15 cellular contexts compared by ENCODE assay signal in the genomic region with DNA sequence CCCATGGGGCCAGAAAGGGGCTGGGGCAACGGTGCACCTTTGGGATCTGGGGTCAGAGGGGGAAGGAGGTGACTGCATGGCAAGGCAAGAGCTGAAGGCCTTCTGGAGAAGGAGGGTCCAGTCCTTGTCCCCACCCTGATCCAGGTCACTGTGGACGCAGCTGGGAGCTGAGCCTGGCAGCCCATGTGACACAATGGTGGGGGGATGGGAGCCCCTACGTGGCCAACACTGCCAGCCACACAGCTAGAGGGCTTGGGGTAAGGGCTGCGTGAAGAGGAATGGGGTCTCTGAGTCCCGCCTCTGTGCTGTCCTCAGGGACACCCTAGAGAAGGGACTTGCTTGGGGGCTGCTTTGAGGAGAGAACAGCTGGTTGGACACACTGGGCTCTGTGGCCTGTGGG. TPM values are rescaled to one million over a fixed set of nuclear protein-coding genes. Genes with fewer than 3 reads are reported as not detected.
DNase-seq lines count a peak whose midpoint lies in the region; ATAC-seq, FAIRE-seq and TF ChIP-seq lines count a peak whose summit lies in the region.
"Not testable (repeated sequence)": the region's sequence is repeated elsewhere in the genome, so short reads cannot be mapped to it uniquely, and the experiment has no call there.
"Had no signal": no experiment of that assay in that cellular context is flagged by ENCODE, and none has a peak within 500 bp of the region (broad histone marks: within the 10 kb centered on the region; RNA-seq: fewer than 3 reads in every experiment).

No MANE protein-coding gene starts in this region.

- ATAC-seq in WTC11 (peak; percentile 43), heart left ventricle (peak in 3 of 4 donors; percentile 5 to 31 (median 25)), right cardiac atrium (peak; percentile 12 to 17), HepG2 (peak; percentile 10; the same call in 1 of the 3 replicates), psoas muscle (peak; percentile 48 to 75 (median 58)), aorta (ENCODE audit: low FRiP score) (peak; percentile 12)
- peak; percentile 2 for ATAC-seq in stimulated activated effector memory CD8-positive, alpha-beta T cell treated with anti-CD3 and anti-CD28 coated beads, Interleukin-12 subunit alpha, Interleukin-12 subunit beta, amount 100 ng/mL, for 72 hours

- not testable (repeated sequence) for H3K9ac ChIP-seq in HepG2 (ENCODE audit: insufficient read depth, low read depth, low read length)

- H3K4me3 Mint-ChIP-seq in WTC11; stimulated activated effector memory CD8-positive, alpha-beta T cell treated with anti-CD3 and anti-CD28 coated beads, Interleukin-12 subunit alpha, Interleukin-12 subunit beta, amount 100 ng/mL, for 72 hours: not testable (repeated sequence)

- TF ChIP-seq RAD21 in HepG2 (CRISPR knock-in tag; IDR thresholded peaks at IDR 0.05), result not testable (repeated sequence)

- no CpG with 5 or more reads among the region's 5 CpGs for WGBS in heart left ventricle, 4 donors
- no CpG with 5 or more reads among the region's 5 CpGs for WGBS in right cardiac atrium
- no CpG with 5 or more reads among the region's 5 CpGs for WGBS in HepG2 (ENCODE audit: low lambda C conversion rate)
- WGBS in psoas muscle, 3 donors, result no CpG with 5 or more reads among the region's 5 CpGs
- WGBS in aorta, 2 donors, result no CpG with 5 or more reads among the region's 5 CpGs

- not testable (repeated sequence) for H3K27me3 Mint-ChIP-seq in WTC11 (ENCODE audit: low read depth)

- H3K4me1 Mint-ChIP-seq in WTC11; stimulated activated effector memory CD8-positive, alpha-beta T cell treated with anti-CD3 and anti-CD28 coated beads, Interleukin-12 subunit alpha, Interleukin-12 subunit beta, amount 100 ng/mL, for 72 hours: not testable (repeated sequence)

- H3K4me2 ChIP-seq in HepG2 (ENCODE audit: low read depth, low read length), result not testable (repeated sequence)

- not testable (repeated sequence) for DNase-seq in WTC11 (ENCODE audit: low spot score); heart left ventricle; right cardiac atrium; HepG2 (ENCODE audit: low spot score); psoas muscle; stimulated activated effector memory CD8-positive, alpha-beta T cell treated with anti-CD3 and anti-CD28 coated beads, Interleukin-12 subunit alpha, Interleukin-12 subunit beta, amount 100 ng/mL, for 72 hours (ENCODE audit: low spot score in 2 of 2); aorta

- not testable (repeated sequence) for H2AFZ ChIP-seq in HepG2 (ENCODE audit: low read length)

- not testable (repeated sequence) for H3K36me3 ChIP-seq in heart left ventricle; HepG2 (replicated peaks in 1 of 2; ENCODE audit: control insufficient read depth in 1 of 2, insufficient read depth in 2 of 2, low read length in 2 of 2); psoas muscle (ENCODE audit: insufficient read depth in 1 of 2, low read depth in 1 of 2); aorta (ENCODE audit: control insufficient read depth in 1 of 2, insufficient read depth in 2 of 2, low read length in 1 of 2)

- not testable (repeated sequence) for H3K27ac ChIP-seq in heart left ventricle; right cardiac atrium (ENCODE audit: low read length); HepG2 (ENCODE audit: extremely low read length, insufficient read depth, low read length); psoas muscle; aorta (ENCODE audit: low read depth in 1 of 2, low read length in 2 of 2)

- H3K27me3 ChIP-seq in heart left ventricle; right cardiac atrium (ENCODE audit: control insufficient read depth, insufficient read depth); HepG2 (ENCODE audit: control insufficient read depth in 1 of 2, insufficient read depth in 2 of 2, low read length in 2 of 2); psoas muscle (ENCODE audit: insufficient read depth in 3 of 3, low read length in 2 of 3); aorta (ENCODE audit: control insufficient read depth in 1 of 2, insufficient read depth in 2 of 2, low read length in 1 of 2): not testable (repeated sequence)

- H3K9me3 Mint-ChIP-seq in WTC11; stimulated activated effector memory CD8-positive, alpha-beta T cell treated with anti-CD3 and anti-CD28 coated beads, Interleukin-12 subunit alpha, Interleukin-12 subunit beta, amount 100 ng/mL, for 72 hours: not testable (repeated sequence)

- not testable (repeated sequence) for H3K79me2 ChIP-seq in HepG2 (ENCODE audit: insufficient read depth, low read length)

- not testable (repeated sequence) for BruUV-seq in HepG2 (replicated peaks; lab: Mats Ljungman, UMichigan)

- intact Hi-C loops in heart left ventricle (cut with DNase I); right cardiac atrium (cut with DNase I); HepG2 (cut with micrococcal nuclease; ENCODE audit: unreplicated experiment); psoas muscle (cut with DNase I); aorta (cut with DNase I): not testable (repeated sequence)

- not testable (repeated sequence) for H3K4me1 ChIP-seq in heart left ventricle; right cardiac atrium (ENCODE audit: control insufficient read depth, insufficient read depth, low read length); HepG2 (ENCODE audit: insufficient read depth, low read length); psoas muscle; aorta (ENCODE audit: control insufficient read depth in 1 of 2, insufficient read depth in 2 of 2, low read length in 2 of 2)

- not testable (repeated sequence) for TF ChIP-seq EP300 in HepG2 (IDR thresholded peaks at IDR 0.05; ENCODE audit: low read depth in 2 of 2, low read length in 2 of 2); HepG2 (CRISPR knock-in tag; IDR thresholded peaks at IDR 0.05; ENCODE audit: borderline replicate concordance)

- not testable (repeated sequence) for TF ChIP-seq POLR2A in heart left ventricle (IDR thresholded peaks at IDR 0.05); HepG2 (IDR thresholded peaks at IDR 0.05; ENCODE audit: insufficient read depth in 1 of 2, low read depth in 2 of 2, low read length in 2 of 2)

- TF ChIP-seq CTCF in WTC11 (IDR thresholded peaks at IDR 0.05); heart left ventricle (IDR thresholded peaks at IDR 0.05); HepG2 (CRISPR knock-in tag; IDR thresholded peaks at IDR 0.05); psoas muscle (IDR thresholded peaks at IDR 0.05): not testable (repeated sequence)

- in situ Hi-C loops in HepG2 (cut with HindIII; ENCODE audit: extremely low pct_ligation_motif_present, low pct_unique_long_range_greater_than_20kb), result not testable (repeated sequence)

- CTCF ChIA-PET in WTC11 (lab: Charles Lee); HepG2 (lab: Yijun Ruan, JAX; ENCODE audit: low intra/inter-chr PET ratio, low total read pairs): not testable (repeated sequence)

- H4K20me1 ChIP-seq in HepG2 (ENCODE audit: insufficient read depth, low read length), result not testable (repeated sequence)

- H3K4me3 ChIP-seq in heart left ventricle; right cardiac atrium (ENCODE audit: low read length); HepG2 (replicated peaks in 1 of 3; ENCODE audit: insufficient read depth in 1 of 3, low read depth in 2 of 3, low read length in 3 of 3); psoas muscle; aorta (ENCODE audit: low read length in 2 of 2): not testable (repeated sequence)

- not testable (repeated sequence) for H3K27ac Mint-ChIP-seq in WTC11; stimulated activated effector memory CD8-positive, alpha-beta T cell treated with anti-CD3 and anti-CD28 coated beads, Interleukin-12 subunit alpha, Interleukin-12 subunit beta, amount 100 ng/mL, for 72 hours

- POLR2A ChIA-PET in WTC11 (lab: Charles Lee); HepG2 (lab: Yijun Ruan, JAX): not testable (repeated sequence)

- FAIRE-seq in HepG2 (lab: Jason Lieb, UNC), result not testable (repeated sequence)

- not testable (repeated sequence) for H3K36me3 Mint-ChIP-seq in WTC11; stimulated activated effector memory CD8-positive, alpha-beta T cell treated with anti-CD3 and anti-CD28 coated beads, Interleukin-12 subunit alpha, Interleukin-12 subunit beta, amount 100 ng/mL, for 72 hours

- not testable (repeated sequence) for H3K9me3 ChIP-seq in heart left ventricle; right cardiac atrium (ENCODE audit: control insufficient read depth, low read length); HepG2 (ENCODE audit: low read length); psoas muscle; aorta (ENCODE audit: control insufficient read depth, low read length)

RNA-seq across cellular contexts. Expression of gene POLR2J2, which starts 9.3 kb away (rescaled TPM):
- total RNA-seq in WTC11 (2021), result 4.3 to 5.9 TPM (median 5.5 TPM) in 3 replicates
- 10 to 100 TPM in 1 of 9 donors, 1 to 10 TPM in 6, under 1 TPM in 1, not detected in 1; 0.79 to 12.9 (median 3.3) TPM for total RNA-seq in heart left ventricle
- polyA plus RNA-seq in heart left ventricle, result 1 to 10 TPM in 1 of 2 donors, under 1 TPM in 1; 0.98 to 5.1 TPM
- total RNA-seq in right cardiac atrium, result 1 to 10 TPM; 3.5 to 5.1 (median 4.1) TPM
- 2.8 TPM for polyA plus RNA-seq in right cardiac atrium
- total RNA-seq in HepG2 (2016; rRNA removed; fragmentation: Illumina TruSeq; extraction: Trizol), result 0.22 and 1.6 TPM in 2 replicates
- total RNA-seq in HepG2 (2016; cell fraction: cytosol; rRNA removed; fragmentation: Illumina TruSeq; extraction: Trizol; ENCODE audit: low read depth), result 1.3 and 1.4 TPM in 2 replicates
- total RNA-seq in HepG2 (2016; cell fraction: insoluble cytoplasmic fraction; rRNA removed; fragmentation: Illumina TruSeq; extraction: Trizol), result 0.51 and 1.3 TPM in 2 replicates
- total RNA-seq in HepG2 (2016; cell fraction: membrane; rRNA removed; fragmentation: Illumina TruSeq; extraction: Trizol), result 0.71 and 1.00 TPM in 2 replicates
- 4.8 TPM in 2 replicates for total RNA-seq in HepG2 (2016; cell fraction: nucleus; rRNA removed; fragmentation: Illumina TruSeq; extraction: Trizol)
- polyA plus RNA-seq in HepG2 (2011; rRNA removed), result 2.7 and 2.8 TPM in 2 replicates
- polyA plus RNA-seq in HepG2 (2011; cell fraction: cytosol; rRNA removed), result 0.05 and 0.21 TPM in 2 replicates
- polyA plus RNA-seq in HepG2 (2011; cell fraction: nucleus; rRNA removed), result 6.0 and 6.4 TPM in 2 replicates
- polyA plus RNA-seq in HepG2 (2012), result 0.88 and 1.0 TPM in 2 replicates
- 0.14 TPM in 1 of 2 replicates, not detected in the other for polyA plus RNA-seq in HepG2 (2016; cell fraction: cytosol; fragmentation: Illumina TruSeq; extraction: Trizol; ENCODE audit: low read depth)
- 0.17 and 0.29 TPM in 2 replicates for polyA plus RNA-seq in HepG2 (2016; cell fraction: insoluble cytoplasmic fraction; fragmentation: Illumina TruSeq; extraction: Trizol; ENCODE audit: low read depth)
- polyA plus RNA-seq in HepG2 (2016; cell fraction: membrane; fragmentation: Illumina TruSeq; extraction: Trizol; ENCODE audit: low read depth), result 0.28 TPM in 1 of 2 replicates, not detected in the other
- 5.0 and 6.1 TPM in 2 replicates for polyA plus RNA-seq in HepG2 (2016; cell fraction: nucleus; fragmentation: Illumina TruSeq; extraction: Trizol; ENCODE audit: insufficient read depth, low read depth)
- polyA minus RNA-seq in HepG2 (2011; rRNA and poly(A)+ RNA removed; ENCODE audit: low replicate concordance), result 7.6 and 8.3 TPM in 2 replicates
- polyA minus RNA-seq in HepG2 (2011; cell fraction: cytosol; rRNA and poly(A)+ RNA removed), result 0.40 TPM in 1 of 2 replicates, not detected in the other
- polyA minus RNA-seq in HepG2 (2011; cell fraction: nucleus; rRNA and poly(A)+ RNA removed), result 8.9 and 14.3 TPM in 2 replicates
- total RNA-seq in psoas muscle, result 1 to 10 TPM; 1.4 to 5.0 (median 3.3) TPM
- 1 to 10 TPM; 1.3 to 1.9 (median 1.6) TPM for polyA plus RNA-seq in psoas muscle
- 10 to 100 TPM in 1 of 2 donors, 1 to 10 TPM in 1; 10.0 to 22.1 TPM for total RNA-seq in aorta
- polyA plus RNA-seq in aorta, result 1 to 10 TPM in 1 of 2 donors, not detected in 1; 4.4 TPM

RNA-seq across cellular contexts. Expression of gene SPDYE2B, which starts 30.7 kb away (rescaled TPM):
- total RNA-seq in WTC11 (2021) (0.23 TPM in 1 of 3 replicates, not detected in the others), heart left ventricle (not detected), right cardiac atrium (not detected), HepG2 (2016; rRNA removed; fragmentation: Illumina TruSeq; extraction: Trizol) (not detected in 2 replicates), psoas muscle (not detected), aorta (not detected)
- polyA plus RNA-seq in heart left ventricle (not detected), right cardiac atrium (not detected), HepG2 (2011; rRNA removed) (not detected in 2 replicates), psoas muscle (not detected), aorta (not detected)
- not detected in 2 replicates for total RNA-seq in HepG2 (2016; cell fraction: cytosol; rRNA removed; fragmentation: Illumina TruSeq; extraction: Trizol; ENCODE audit: low read depth)
- total RNA-seq in HepG2 (2016; cell fraction: insoluble cytoplasmic fraction; rRNA removed; fragmentation: Illumina TruSeq; extraction: Trizol), result not detected in 2 replicates
- total RNA-seq in HepG2 (2016; cell fraction: membrane; rRNA removed; fragmentation: Illumina TruSeq; extraction: Trizol), result not detected in 2 replicates
- not detected in 2 replicates for total RNA-seq in HepG2 (2016; cell fraction: nucleus; rRNA removed; fragmentation: Illumina TruSeq; extraction: Trizol)
- polyA plus RNA-seq in HepG2 (2011; cell fraction: cytosol; rRNA removed), result not detected in 2 replicates
- polyA plus RNA-seq in HepG2 (2011; cell fraction: nucleus; rRNA removed), result not detected in 2 replicates
- polyA plus RNA-seq in HepG2 (2012), result not detected in 2 replicates
- polyA plus RNA-seq in HepG2 (2016; cell fraction: cytosol; fragmentation: Illumina TruSeq; extraction: Trizol; ENCODE audit: low read depth), result not detected in 2 replicates
- not detected in 2 replicates for polyA plus RNA-seq in HepG2 (2016; cell fraction: insoluble cytoplasmic fraction; fragmentation: Illumina TruSeq; extraction: Trizol; ENCODE audit: low read depth)
- polyA plus RNA-seq in HepG2 (2016; cell fraction: membrane; fragmentation: Illumina TruSeq; extraction: Trizol; ENCODE audit: low read depth), result not detected in 2 replicates
- polyA plus RNA-seq in HepG2 (2016; cell fraction: nucleus; fragmentation: Illumina TruSeq; extraction: Trizol; ENCODE audit: insufficient read depth, low read depth), result not detected in 2 replicates
- not detected in 2 replicates for polyA minus RNA-seq in HepG2 (2011; rRNA and poly(A)+ RNA removed; ENCODE audit: low replicate concordance)
- polyA minus RNA-seq in HepG2 (2011; cell fraction: cytosol; rRNA and poly(A)+ RNA removed), result not detected in 2 replicates
- polyA minus RNA-seq in HepG2 (2011; cell fraction: nucleus; rRNA and poly(A)+ RNA removed), result not detected in 2 replicates
- total RNA-seq: CD4-positive, alpha-beta T cell; CD8-positive, alpha-beta memory T cell; GM12878; GM23248; H4; H9 had no signal
- polyA plus RNA-seq: A549, CD14-positive monocyte, GM23248 had no signal

RNA-seq across cellular contexts. Expression of gene UPK3BL1, which starts 38.2 kb away (rescaled TPM):
- total RNA-seq in WTC11 (2021) (21.3 to 27.4 TPM (median 23.2 TPM) in 3 replicates), heart left ventricle (10 to 100 TPM in 7 of 9 donors, 1 to 10 TPM in 2; 6.0 to 29.2 (median 12.8) TPM), right cardiac atrium (10 to 100 TPM in 2 of 4 donors, 1 to 10 TPM in 2; 5.1 to 22.6 (median 9.9) TPM), HepG2 (2016; rRNA removed; fragmentation: Illumina TruSeq; extraction: Trizol) (3.5 and 6.3 TPM in 2 replicates), psoas muscle (1 to 10 TPM; 1.9 to 8.0 (median 6.8) TPM), aorta (10 to 100 TPM in 1 of 2 donors, 1 to 10 TPM in 1; 7.5 to 28.4 TPM)
- polyA plus RNA-seq in heart left ventricle (10 to 100 TPM in 1 of 2 donors, 1 to 10 TPM in 1; 8.3 to 30.9 TPM), right cardiac atrium (24.2 TPM), HepG2 (2011; rRNA removed) (13.8 and 20.5 TPM in 2 replicates), psoas muscle (10 to 100 TPM; 11.7 to 18.3 (median 14.6) TPM), aorta (100 to 1,000 TPM in 1 of 2 donors, 10 to 100 TPM in 1; 21.0 to 142 TPM)
- 7.6 and 9.1 TPM in 2 replicates for total RNA-seq in HepG2 (2016; cell fraction: cytosol; rRNA removed; fragmentation: Illumina TruSeq; extraction: Trizol; ENCODE audit: low read depth)
- total RNA-seq in HepG2 (2016; cell fraction: insoluble cytoplasmic fraction; rRNA removed; fragmentation: Illumina TruSeq; extraction: Trizol), result 3.5 and 6.1 TPM in 2 replicates
- 5.1 and 7.2 TPM in 2 replicates for total RNA-seq in HepG2 (2016; cell fraction: membrane; rRNA removed; fragmentation: Illumina TruSeq; extraction: Trizol)
- 9.8 and 11.9 TPM in 2 replicates for total RNA-seq in HepG2 (2016; cell fraction: nucleus; rRNA removed; fragmentation: Illumina TruSeq; extraction: Trizol)
- polyA plus RNA-seq in HepG2 (2011; cell fraction: cytosol; rRNA removed), result 0.60 and 1.4 TPM in 2 replicates
- polyA plus RNA-seq in HepG2 (2011; cell fraction: nucleus; rRNA removed), result 50.7 and 51.6 TPM in 2 replicates
- 6.2 and 10.7 TPM in 2 replicates for polyA plus RNA-seq in HepG2 (2012)
- 5.1 and 8.1 TPM in 2 replicates for polyA plus RNA-seq in HepG2 (2016; cell fraction: cytosol; fragmentation: Illumina TruSeq; extraction: Trizol; ENCODE audit: low read depth)
- 4.3 TPM in 1 of 2 replicates, not detected in the other for polyA plus RNA-seq in HepG2 (2016; cell fraction: insoluble cytoplasmic fraction; fragmentation: Illumina TruSeq; extraction: Trizol; ENCODE audit: low read depth)
- 4.4 and 5.1 TPM in 2 replicates for polyA plus RNA-seq in HepG2 (2016; cell fraction: membrane; fragmentation: Illumina TruSeq; extraction: Trizol; ENCODE audit: low read depth)
- 49.7 and 57.0 TPM in 2 replicates for polyA plus RNA-seq in HepG2 (2016; cell fraction: nucleus; fragmentation: Illumina TruSeq; extraction: Trizol; ENCODE audit: insufficient read depth, low read depth)
- 12.1 and 17.4 TPM in 2 replicates for polyA minus RNA-seq in HepG2 (2011; rRNA and poly(A)+ RNA removed; ENCODE audit: low replicate concordance)
- 2.2 and 5.1 TPM in 2 replicates for polyA minus RNA-seq in HepG2 (2011; cell fraction: cytosol; rRNA and poly(A)+ RNA removed)
- polyA minus RNA-seq in HepG2 (2011; cell fraction: nucleus; rRNA and poly(A)+ RNA removed), result 3.9 and 9.7 TPM in 2 replicates

Comparison
In these comparisons a context has a peak if more than half of its experiments do, and no peak if none do; other contexts are left out.
1. ATAC-seq: peak in every context shown above with its lines; median percentile 58 in psoas muscle; 43 in WTC11; 25 in heart left ventricle; 14 in right cardiac atrium; 12 in aorta; 10 in HepG2; 2 in stimulated activated effector memory CD8-positive, alpha-beta T cell treated with anti-CD3 and anti-CD28 coated beads, Interleukin-12 subunit alpha, Interleukin-12 subunit beta, amount 100 ng/mL, for 72 hours.